ENCODE assay signal across 14 cellular contexts in the genomic region with DNA sequence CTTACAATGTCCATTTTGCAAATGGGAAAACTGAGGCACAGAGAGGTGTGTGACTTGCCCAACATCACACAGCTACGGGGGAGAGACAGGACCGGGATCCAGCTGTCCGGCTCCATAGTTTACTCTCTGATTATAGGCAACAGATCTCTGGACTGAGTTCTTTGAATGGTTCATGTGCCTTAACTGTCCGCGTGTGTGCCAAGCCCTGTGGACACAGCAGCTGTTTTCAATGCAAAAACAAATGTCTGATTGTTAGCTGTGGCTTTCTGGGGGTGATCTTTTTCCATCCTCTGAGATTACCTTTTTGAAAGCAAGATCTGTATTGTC.
DNase-seq lines count a peak whose midpoint lies in the region; ATAC-seq and TF ChIP-seq lines count a peak whose summit lies in the region.
"Had no signal": no experiment of that assay in that cellular context is flagged by ENCODE, and none has a peak within 500 bp of the region (broad histone marks: within the 10 kb centered on the region; RNA-seq: fewer than 3 reads in every experiment).

No MANE protein-coding gene starts in this region.

- TF ChIP-seq EP300 in transverse colon (IDR thresholded peaks at IDR 0.05; ENCODE audit: low read depth), result no peak

- H3K36me3 ChIP-seq in esophagus (ENCODE audit: control insufficient read depth in 2 of 2, insufficient read depth in 2 of 2, low read length in 1 of 2), result peaks cover 5 to 13% of the 10 kb centered on the region in 2 donors
- peaks cover 0 to 20% (median 4%) of the 10 kb centered on the region in 4 donors for H3K36me3 ChIP-seq in transverse colon

- in situ Hi-C loops in transverse colon (cut with MboI; ENCODE audit: low pct_ligation_motif_present in 1 of 4, low pct_unique_long_range_greater_than_20kb in 1 of 4, low sequenced_read_pairs in 3 of 4), result loop anchor here in 1 of 4 donors (25.0 kb wide), 1 partner anchor 427 kb away; no protein-coding TSS in a partner anchor

- peaks cover 5 to 7% of the 10 kb centered on the region in 2 donors for H3K4me1 ChIP-seq in esophagus (ENCODE audit: control insufficient read depth in 2 of 2, insufficient read depth in 2 of 2, low read length in 1 of 2)
- H3K4me1 ChIP-seq in transverse colon, result peaks cover 20 to 56% (median 42%) of the 10 kb centered on the region in 4 donors

- H3K9me3 ChIP-seq in esophagus (ENCODE audit: control insufficient read depth in 2 of 2, insufficient read depth in 1 of 2, low read depth in 1 of 2, low read length in 1 of 2), result no peaks in the 10 kb centered on the region
- no peaks in the 10 kb centered on the region for H3K9me3 ChIP-seq in transverse colon

- ATAC-seq in HG03159 (IDR thresholded peaks at IDR 0.05; ENCODE audit: unreplicated experiment) (peak; percentile 1), left colon (no peak)

- H3K4me3 ChIP-seq in esophagus (ENCODE audit: low read depth in 1 of 2, low read length in 2 of 2), result no peak overlapping the region
- no peak overlapping the region for H3K4me3 ChIP-seq in transverse colon
- H3K4me3 ChIP-seq: PC-9 had no signal

- no peak for TF ChIP-seq POLR2A in transverse colon (IDR thresholded peaks at IDR 0.05)

- DNase-seq in myocyte (ENCODE audit: low read depth) (peak; percentile 59), transverse colon (no peak), KG1 (lab: John Stamatoyannopoulos, UW) (no peak), 8988T (no peak), HuH-7.5 (ENCODE audit: low spot score) (no peak), left colon (no peak)
- DNase-seq: activated CD4-positive, alpha-beta memory T cell treated with anti-CD3 and anti-CD28 coated beads, Interleukin-2, amount 10 ng/mL, durations not matched to agents 7 days and 5 days; activated gamma-delta T cell treated with Interleukin-2 at 50 U/mL for 16 hours; central memory CD4-positive, alpha-beta T cell; NCI-H2171; PC-9; stimulated activated naive CD4-positive, alpha-beta T cell treated with Interleukin-2 at 50 U/mL for 16 hours had no signal

- TF ChIP-seq CTCF in transverse colon (IDR thresholded peaks at IDR 0.05), result no peak

- no peaks in the 10 kb centered on the region for H3K27me3 ChIP-seq in esophagus (ENCODE audit: control insufficient read depth in 1 of 2, insufficient read depth in 2 of 2, low read length in 2 of 2)
- H3K27me3 ChIP-seq in transverse colon, result no peaks in the 10 kb centered on the region

- H3K27ac ChIP-seq in esophagus (ENCODE audit: low read depth in 2 of 2, low read length in 1 of 2) (peak overlapping the region; percentile 47 to 78), transverse colon (peak overlapping the region; percentile 52 to 75 (median 72))
- H3K27ac ChIP-seq: PC-9 had no signal

- 77 to 80% methylated on average over 5 of the region's 5 CpGs for WGBS in esophagus, 2 donors
- WGBS in transverse colon (ENCODE audit: low coverage in 1 of 2), 2 donors, result 59% methylated on average over 5 of the region's 5 CpGs; no CpG with 5 or more reads in 1 of the 2 donors

- intact Hi-C loops in transverse colon (cut with DNase I; ENCODE audit: low total_unique reads) (loop anchor here (10.0 kb wide), 1 partner anchor 94 kb away; no protein-coding TSS in a partner anchor), left colon (cut with DNase I, micrococcal nuclease) (no loop called here)
